Comparison of ENCODE assay signal across 21 cellular contexts in the genomic region with DNA sequence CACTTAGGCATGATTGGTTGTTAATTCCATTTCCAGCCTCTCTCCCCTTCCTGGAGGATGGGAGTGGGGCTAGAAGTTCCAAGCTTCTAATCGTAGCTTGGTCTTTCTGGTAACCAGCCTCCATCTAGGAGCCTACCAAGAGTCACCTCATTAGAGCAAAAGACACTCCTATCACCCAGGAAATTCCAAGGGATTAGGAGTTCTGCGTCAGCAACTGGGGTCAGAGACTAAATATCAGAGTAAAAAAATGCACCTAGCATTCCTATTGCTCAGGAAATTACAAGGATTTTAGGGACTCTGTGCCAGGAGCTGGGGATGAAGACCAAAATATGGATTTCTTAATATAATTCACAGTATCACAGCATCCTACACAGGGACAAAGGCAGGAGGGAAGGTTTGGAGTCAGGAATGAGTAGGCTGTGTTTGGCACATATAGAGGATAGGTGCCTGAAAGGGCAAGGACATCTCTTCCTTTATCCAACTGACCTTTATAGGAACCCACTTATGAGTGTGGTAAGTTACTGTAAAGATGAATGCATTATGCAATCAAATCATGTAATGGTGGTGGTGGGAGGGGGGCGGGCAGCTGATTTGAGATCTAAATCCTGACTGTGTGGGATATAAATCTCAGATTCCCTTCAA. TPM values are rescaled to one million over a fixed set of nuclear protein-coding genes. Genes with fewer than 3 reads are reported as not detected.
DNase-seq lines count a peak whose midpoint lies in the region; ATAC-seq, FAIRE-seq and TF ChIP-seq lines count a peak whose summit lies in the region.
"Had no signal": no experiment of that assay in that cellular context is flagged by ENCODE, and none has a peak within 500 bp of the region (broad histone marks: within the 10 kb centered on the region; RNA-seq: fewer than 3 reads in every experiment).

No MANE protein-coding gene starts in this region.

- no peak overlapping the region for H4K8ac ChIP-seq in mesenchymal stem cell (ENCODE audit: low read length)

- DNase-seq in A172 (ENCODE audit: low spot score) (peak; percentile 89), GM04504 (ENCODE audit: low read depth) (peak; percentile 10), RCC 7860 (ENCODE audit: low spot score) (peak; percentile 47), fibroblast of the aortic adventitia (ENCODE audit: low read depth) (peak; percentile 51), mesenchymal stem cell (no peak), COLO829 (ENCODE audit: low spot score) (no peak)
- no peak for DNase-seq in activated CD8-positive, alpha-beta T cell treated with anti-CD3 and anti-CD28 coated beads for 36 hours
- DNase-seq: activated naive CD4-positive, alpha-beta T cell treated with Interleukin-2 at 50 U/mL for 16 hours; body of pancreas; CD8-positive, alpha-beta memory T cell; heart left ventricle; mammary epithelial cell; naive thymus-derived CD8-positive, alpha-beta T cell; NCI-H2029 treated with DMSO at 0.1 percent for 48 hours; NCI-H524 treated with DMSO at 0.1 percent for 48 hours; stimulated activated naive B cell treated with anti-CD40 and anti-IgM and Interleukin-4, amounts not matched to agents 10 μg/mL and 1 μg/mL and 100 μg/mL, for 72 hours; transverse colon had no signal

- no peaks in the 10 kb centered on the region for H3K79me1 ChIP-seq in mesenchymal stem cell (replicated peaks; ENCODE audit: low read length, poor library complexity, severe bottlenecking)

- no peaks in the 10 kb centered on the region for H3K27me3 ChIP-seq in mesenchymal stem cell (ENCODE audit: control insufficient read depth in 1 of 2, insufficient read depth in 1 of 2, low read length in 2 of 2)
- H3K27me3 ChIP-seq: body of pancreas, heart left ventricle, transverse colon had no signal

- H3K27ac Mint-ChIP-seq in activated CD8-positive, alpha-beta T cell treated with anti-CD3 and anti-CD28 coated beads for 36 hours, result no peak overlapping the region
- H3K27ac Mint-ChIP-seq: CD8-positive, alpha-beta memory T cell; naive thymus-derived CD8-positive, alpha-beta T cell; stimulated activated naive B cell treated with anti-CD40 and anti-IgM and Interleukin-4, amounts not matched to agents 10 μg/mL and 1 μg/mL and 100 μg/mL, for 72 hours had no signal

- no peak for TF ChIP-seq CTCF in fibroblast of the aortic adventitia (IDR thresholded peaks at IDR 0.05; ENCODE audit: insufficient read depth, low read length)
- TF ChIP-seq CTCF in activated CD8-positive, alpha-beta T cell treated with anti-CD3 and anti-CD28 coated beads for 36 hours (IDR thresholded peaks at IDR 0.05), result no peak

- H3K4me3 ChIP-seq in fibroblast of the aortic adventitia (ENCODE audit: low read depth, low read length) (no peak overlapping the region), mesenchymal stem cell (ENCODE audit: insufficient read depth in 1 of 2, low read depth in 1 of 2, low read length in 2 of 2) (no peak overlapping the region)
- H3K4me3 ChIP-seq: body of pancreas, heart left ventricle, transverse colon had no signal

- peaks cover 2% of the 10 kb centered on the region for H3K4me1 ChIP-seq in mesenchymal stem cell (ENCODE audit: control insufficient read depth, insufficient read depth, low read depth, low read length)
- H3K4me1 ChIP-seq: transverse colon had no signal

- H3K4me1 Mint-ChIP-seq in activated CD8-positive, alpha-beta T cell treated with anti-CD3 and anti-CD28 coated beads for 36 hours (ENCODE audit: low read depth), result no peaks in the 10 kb centered on the region
- H3K4me1 Mint-ChIP-seq: CD8-positive, alpha-beta memory T cell; naive thymus-derived CD8-positive, alpha-beta T cell; stimulated activated naive B cell treated with anti-CD40 and anti-IgM and Interleukin-4, amounts not matched to agents 10 μg/mL and 1 μg/mL and 100 μg/mL, for 72 hours had no signal

- no peaks in the 10 kb centered on the region for H3K36me3 Mint-ChIP-seq in activated CD8-positive, alpha-beta T cell treated with anti-CD3 and anti-CD28 coated beads for 36 hours (ENCODE audit: low read depth)
- H3K36me3 Mint-ChIP-seq: CD8-positive, alpha-beta memory T cell; naive thymus-derived CD8-positive, alpha-beta T cell; stimulated activated naive B cell treated with anti-CD40 and anti-IgM and Interleukin-4, amounts not matched to agents 10 μg/mL and 1 μg/mL and 100 μg/mL, for 72 hours had no signal

- no peak overlapping the region for H3K9ac ChIP-seq in mesenchymal stem cell (ENCODE audit: low read length)
- H3K9ac ChIP-seq: parathyroid adenoma had no signal

- H3K4ac ChIP-seq in mesenchymal stem cell (ENCODE audit: low read depth in 1 of 2, low read length in 2 of 2), result no peak overlapping the region

- no peak overlapping the region for H3K23ac ChIP-seq in mesenchymal stem cell (ENCODE audit: low read length in 2 of 2)

- H3K14ac ChIP-seq in mesenchymal stem cell (ENCODE audit: low read length in 2 of 2), result no peak overlapping the region

- CTCF ChIA-PET in activated CD8-positive, alpha-beta T cell treated with anti-CD3 and anti-CD28 coated beads for 36 hours (lab: Charles Lee), result no interaction called here

- no peaks in the 10 kb centered on the region for H3K36me3 ChIP-seq in mesenchymal stem cell (ENCODE audit: control insufficient read depth in 1 of 2, insufficient read depth in 2 of 2, low read depth in 1 of 2, low read length in 2 of 2)
- H3K36me3 ChIP-seq: transverse colon had no signal

- no peak overlapping the region for H2BK15ac ChIP-seq in mesenchymal stem cell (ENCODE audit: low read depth, poor library complexity, severe bottlenecking)

- no peak overlapping the region for H3K4me3 Mint-ChIP-seq in activated CD8-positive, alpha-beta T cell treated with anti-CD3 and anti-CD28 coated beads for 36 hours
- H3K4me3 Mint-ChIP-seq: CD8-positive, alpha-beta memory T cell; naive thymus-derived CD8-positive, alpha-beta T cell; stimulated activated naive B cell treated with anti-CD40 and anti-IgM and Interleukin-4, amounts not matched to agents 10 μg/mL and 1 μg/mL and 100 μg/mL, for 72 hours had no signal

- no peak for ATAC-seq in activated CD8-positive, alpha-beta T cell treated with anti-CD3 and anti-CD28 coated beads for 36 hours
- no peak for ATAC-seq in activated CD4-positive, CD25-positive, alpha-beta regulatory T cell treated with anti-CD3 and anti-CD28 coated beads, Interleukin-2, amount 50 U/mL, for 24 hours
- ATAC-seq: body of pancreas; heart left ventricle; naive thymus-derived CD8-positive, alpha-beta T cell; stimulated activated naive B cell treated with anti-CD40 and anti-IgM and Interleukin-4, amounts not matched to agents 10 μg/mL and 1 μg/mL and 100 μg/mL, for 72 hours had no signal

- H3K27ac ChIP-seq in mesenchymal stem cell (ENCODE audit: low read length, poor library complexity, severe bottlenecking), result no peak overlapping the region
- H3K27ac ChIP-seq: body of pancreas, heart left ventricle, parathyroid adenoma, transverse colon had no signal

- peaks cover 4% of the 10 kb centered on the region for H3K9me3 Mint-ChIP-seq in activated CD8-positive, alpha-beta T cell treated with anti-CD3 and anti-CD28 coated beads for 36 hours

- no peak overlapping the region for H4K91ac ChIP-seq in mesenchymal stem cell (ENCODE audit: low read length)

- H3K18ac ChIP-seq in mesenchymal stem cell (ENCODE audit: low read depth in 1 of 2, low read length in 2 of 2), result no peak overlapping the region

- H3K9me3 ChIP-seq in mesenchymal stem cell (ENCODE audit: control insufficient read depth, low read length), result no peaks in the 10 kb centered on the region
- H3K9me3 ChIP-seq: body of pancreas, heart left ventricle, transverse colon had no signal

- no peak overlapping the region for H3K4me2 ChIP-seq in mesenchymal stem cell (ENCODE audit: low read length, poor library complexity, severe bottlenecking)

- no peaks in the 10 kb centered on the region for H3K27me3 Mint-ChIP-seq in activated CD8-positive, alpha-beta T cell treated with anti-CD3 and anti-CD28 coated beads for 36 hours
- H3K27me3 Mint-ChIP-seq: CD8-positive, alpha-beta memory T cell; stimulated activated naive B cell treated with anti-CD40 and anti-IgM and Interleukin-4, amounts not matched to agents 10 μg/mL and 1 μg/mL and 100 μg/mL, for 72 hours had no signal

- no peak overlapping the region for H2AK5ac ChIP-seq in mesenchymal stem cell (ENCODE audit: low read length, severe bottlenecking)

- WGBS in mesenchymal stem cell, result 67% methylated on average over 3 of the region's 3 CpGs

- no peak overlapping the region for H2AFZ ChIP-seq in mesenchymal stem cell (ENCODE audit: low read depth, low read length)
- H2AFZ ChIP-seq: parathyroid adenoma had no signal

- no peak for FAIRE-seq in RCC 7860 (lab: Jason Lieb, UNC)
- FAIRE-seq: A204.1 had no signal

- no peak overlapping the region for H2BK12ac ChIP-seq in mesenchymal stem cell (ENCODE audit: low read length in 2 of 2)

- POLR2A ChIA-PET in activated CD8-positive, alpha-beta T cell treated with anti-CD3 and anti-CD28 coated beads for 36 hours (lab: Charles Lee), result no interaction called here

- no peak overlapping the region for H2BK5ac ChIP-seq in mesenchymal stem cell (ENCODE audit: low read depth, low read length, poor library complexity, severe bottlenecking)

- H2BK120ac ChIP-seq in mesenchymal stem cell (ENCODE audit: low read depth, low read length), result no peak overlapping the region

- intact Hi-C loops in activated CD8-positive, alpha-beta T cell treated with anti-CD3 and anti-CD28 coated beads for 36 hours (cut with micrococcal nuclease), result no loop called here

RNA-seq across cellular contexts. Expression of gene LIMCH1, which starts 30.5 kb away (rescaled TPM):
- 20.4 and 31.1 TPM in 2 replicates for total RNA-seq in A172 (2014; rRNA removed; shearing (Covaris generic))
- total RNA-seq in fibroblast of the aortic adventitia (ENCODE audit: low replicate concordance), result 0.82 and 8.7 TPM in 2 replicates
- not detected for total RNA-seq in activated CD8-positive, alpha-beta T cell treated with anti-CD3 and anti-CD28 coated beads for 36 hours
- 30.9 TPM for polyA plus RNA-seq in mesenchymal stem cell (2013, experiment 1 of 2)
- 33.6 TPM for polyA plus RNA-seq in mesenchymal stem cell (2013, experiment 2 of 2)
- total RNA-seq: CD8-positive, alpha-beta memory T cell; naive thymus-derived CD8-positive, alpha-beta T cell; OCI-LY7 had no signal
- polyA plus RNA-seq: CD8-positive, alpha-beta memory T cell; naive thymus-derived CD8-positive, alpha-beta T cell had no signal

Comparison
In these comparisons a context has a peak if more than half of its experiments do, and no peak if none do; other contexts are left out.
1. DNase-seq: peak in A172 (single experiment), GM04504 (single experiment), RCC 7860 (single experiment) and fibroblast of the aortic adventitia (single experiment); none in activated CD8-positive, alpha-beta T cell treated with anti-CD3 and anti-CD28 coated beads for 36 hours (single experiment), mesenchymal stem cell (single experiment) and COLO829 (single experiment).